Comparison of ENCODE assay signal across 8 cellular contexts in the genomic region with DNA sequence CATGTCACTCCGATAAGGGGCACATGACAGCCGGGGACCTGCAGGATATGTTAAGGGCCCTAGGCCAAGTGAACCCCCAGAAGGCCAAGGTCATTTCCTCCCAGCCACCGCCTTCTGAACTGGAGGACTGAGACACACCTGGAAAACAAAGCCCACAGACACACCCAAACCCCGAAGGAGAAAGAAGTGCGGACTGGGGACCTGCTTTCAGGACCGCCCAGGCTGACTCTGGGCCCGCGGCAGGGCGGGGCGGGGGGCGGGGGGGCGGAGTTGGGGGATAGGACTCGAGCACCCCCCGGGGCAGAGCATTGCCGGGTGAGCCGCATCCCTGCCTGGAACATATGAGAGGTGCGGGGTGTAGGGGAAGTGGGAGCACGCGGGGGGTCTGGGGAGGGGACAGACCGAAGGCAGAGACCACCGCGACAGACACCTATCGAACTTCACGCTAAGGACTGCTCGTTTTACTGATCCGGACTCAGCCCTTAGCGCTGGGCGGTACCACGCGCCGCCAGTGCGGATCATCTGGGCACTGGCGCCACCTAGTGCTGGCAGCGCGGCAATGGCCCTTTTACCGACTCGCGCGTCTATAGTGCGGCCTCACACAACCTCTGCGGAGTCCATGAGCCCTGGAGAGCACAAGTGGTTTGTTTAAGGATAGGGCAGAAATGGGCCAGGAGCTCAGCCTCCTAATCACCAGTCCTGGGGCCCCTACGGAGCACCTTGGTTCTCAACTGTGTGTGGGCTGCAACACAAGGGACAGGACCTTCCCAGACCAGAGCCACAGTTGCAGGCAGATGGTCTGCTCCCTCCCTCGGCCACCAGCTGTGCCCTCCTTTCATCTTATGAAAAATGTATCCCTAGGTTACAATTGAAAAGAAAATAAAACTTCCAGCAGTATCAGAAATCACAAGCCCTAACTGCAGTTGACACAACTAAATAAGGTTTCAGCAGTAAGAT.
DNase-seq lines count a peak whose midpoint lies in the region; ATAC-seq and TF ChIP-seq lines count a peak whose summit lies in the region.

No MANE protein-coding gene starts in this region.

- H3K9me3 Mint-ChIP-seq in CD4-positive, alpha-beta T cell = no peaks in the 10 kb centered on the region
- H3K9me3 Mint-ChIP-seq in memory B cell = no peaks in the 10 kb centered on the region

- intact Hi-C loops in CD4-positive, alpha-beta T cell (cut with DNase I, micrococcal nuclease) = loop anchor here (2.0 to 10.0 kb wide), 8 partner anchors 110 to 1215 kb away; no protein-coding TSS in a partner anchor

- peak; percentile 96 for TF ChIP-seq CTCF in CD4-positive, alpha-beta T cell (IDR thresholded peaks at IDR 0.05)

- CTCF ChIA-PET in CD4-positive, alpha-beta T cell (lab: Charles Lee) = interaction anchor here (1.3 kb wide), 1 partner anchor 30 kb away, joined by 3 read pairs; no protein-coding TSS in a partner anchor

- peaks cover 15% of the 10 kb centered on the region for H3K27me3 Mint-ChIP-seq in CD4-positive, alpha-beta T cell
- H3K27me3 Mint-ChIP-seq in memory B cell = peaks cover 7% of the 10 kb centered on the region

- no peak overlapping the region for H3K27ac Mint-ChIP-seq in CD4-positive, alpha-beta T cell
- no peak overlapping the region for H3K27ac Mint-ChIP-seq in memory B cell

- H3K4me1 Mint-ChIP-seq in CD4-positive, alpha-beta T cell (ENCODE audit: low read depth) = peaks cover 5% of the 10 kb centered on the region
- peaks cover 4% of the 10 kb centered on the region for H3K4me1 Mint-ChIP-seq in memory B cell

- POLR2A ChIA-PET in CD4-positive, alpha-beta T cell (lab: Charles Lee) = no interaction called here

- H3K9me3 ChIP-seq in CD4-positive, alpha-beta T cell (ENCODE audit: control insufficient read depth, low read length) = no peaks in the 10 kb centered on the region

- peak overlapping the region; percentile 81 for H3K4me3 Mint-ChIP-seq in CD4-positive, alpha-beta T cell
- peak overlapping the region; percentile 69 for H3K4me3 Mint-ChIP-seq in memory B cell

- no peaks in the 10 kb centered on the region for H3K27me3 ChIP-seq in CD4-positive, alpha-beta T cell (ENCODE audit: control insufficient read depth, insufficient read depth, low read length)

- no peak overlapping the region for H3K27ac ChIP-seq in CD4-positive, alpha-beta T cell (ENCODE audit: low read depth, low read length)

- DNase-seq in CD4-positive, alpha-beta T cell = peak; percentile 54 to 82 (median 72)
- DNase-seq in NCI-H748 (lab: John Stamatoyannopoulos, UW; ENCODE audit: unreplicated experiment) (peak; percentile 69), memory B cell (ENCODE audit: low spot score in 2 of 2) (peak; percentile 75 to 90)
- DNase-seq in activated CD8-positive, alpha-beta memory T cell treated with anti-CD3 and anti-CD28 coated beads for 1 hour (ENCODE audit: extremely low read depth in 1 of 2, low read depth in 1 of 2) = peak; percentile 34 to 72
- DNase-seq in effector CD4-positive, alpha-beta T cell = peak; percentile 71
- DNase-seq in stimulated activated CD8-positive, alpha-beta memory T cell treated with anti-CD3 and anti-CD28 coated beads, Interleukin-12 subunit alpha, Interleukin-12 subunit beta, amount 100 ng/mL, for 24 hours (ENCODE audit: extremely low read depth) = peak; percentile 51

- peak; percentile 99 for ATAC-seq in CD4-positive, alpha-beta T cell (ENCODE audit: poor library complexity)
- ATAC-seq in GM19395 (IDR thresholded peaks at IDR 0.05; ENCODE audit: unreplicated experiment) = peak; percentile 99
- ATAC-seq in HG03469 (IDR thresholded peaks at IDR 0.05; ENCODE audit: unreplicated experiment) = peak; percentile 97
- peak; percentile 97 for ATAC-seq in memory B cell (ENCODE audit: low read depth)

- H3K36me3 Mint-ChIP-seq in CD4-positive, alpha-beta T cell (ENCODE audit: low read depth) = no peaks in the 10 kb centered on the region
- no peaks in the 10 kb centered on the region for H3K36me3 Mint-ChIP-seq in memory B cell
